In genomic region chr17:78925662-78926555, GRCh38 we compare ENCODE assay signal across 9 cellular contexts. TPM values are rescaled to one million over a fixed set of nuclear protein-coding genes. Genes with fewer than 3 reads are reported as not detected.
DNase-seq lines count a peak whose midpoint lies in the region; TF ChIP-seq lines count a peak whose summit lies in the region.
"Had no signal": no experiment of that assay in that cellular context is flagged by ENCODE, and none has a peak within 500 bp of the region (broad histone marks: within the 10 kb centered on the region; RNA-seq: fewer than 3 reads in every experiment).

No MANE protein-coding gene starts in this region.

- peak overlapping the region; percentile 89 for H3K9ac ChIP-seq in mesenchymal stem cell (ENCODE audit: low read length)

- H3K27ac ChIP-seq in ectodermal cell (ENCODE audit: insufficient read depth, low read depth, low read length, poor library complexity, severe bottlenecking) (peak overlapping the region; percentile 36), mesenchymal stem cell (ENCODE audit: low read length, poor library complexity, severe bottlenecking) (peak overlapping the region; percentile 53), thyroid gland (peak overlapping the region; percentile 67 to 94 (median 87))

- H2AFZ ChIP-seq in mesenchymal stem cell (ENCODE audit: low read depth, low read length): peak overlapping the region; percentile 90

- no peak overlapping the region for H3K27ac Mint-ChIP-seq in Calu3 (ENCODE audit: unreplicated experiment)

- peak in 1 of 2 donors; percentile 21 for TF ChIP-seq POLR2A in thyroid gland (IDR thresholded peaks at IDR 0.05)

- H4K8ac ChIP-seq in mesenchymal stem cell (ENCODE audit: low read length): peak overlapping the region; percentile 63

- peak overlapping the region; percentile 57 for H2BK5ac ChIP-seq in mesenchymal stem cell (ENCODE audit: low read depth, low read length, poor library complexity, severe bottlenecking)

- no peaks in the 10 kb centered on the region for H3K9me3 Mint-ChIP-seq in Calu3 (ENCODE audit: low read depth, unreplicated experiment)

- H3K36me3 Mint-ChIP-seq in Calu3 (ENCODE audit: insufficient read depth, unreplicated experiment): peaks cover 41% of the 10 kb centered on the region

- H3K4me1 ChIP-seq in ectodermal cell (ENCODE audit: control insufficient read depth, insufficient read depth, low read length) (peaks cover 11% of the 10 kb centered on the region), mesenchymal stem cell (ENCODE audit: control insufficient read depth, insufficient read depth, low read depth, low read length) (peaks cover 32% of the 10 kb centered on the region), thyroid gland (peaks cover 13 to 35% of the 10 kb centered on the region in 2 donors)

- no peaks in the 10 kb centered on the region for H3K79me1 ChIP-seq in mesenchymal stem cell (replicated peaks; ENCODE audit: low read length, poor library complexity, severe bottlenecking)

- H2BK12ac ChIP-seq in mesenchymal stem cell (ENCODE audit: low read length in 2 of 2): peak overlapping the region in 1 of 2 experiments; percentile 95

- H3K4me2 ChIP-seq in mesenchymal stem cell (ENCODE audit: low read length, poor library complexity, severe bottlenecking): peak overlapping the region; percentile 91

- peaks cover 13% of the 10 kb centered on the region for H3K27me3 Mint-ChIP-seq in Calu3 (ENCODE audit: unreplicated experiment)

- peak overlapping the region; percentile 49 to 66 for H3K4ac ChIP-seq in mesenchymal stem cell (ENCODE audit: low read depth in 1 of 2, low read length in 2 of 2)

- intact Hi-C loops in Calu3 (cut with micrococcal nuclease; ENCODE audit: unreplicated experiment): no loop called here
- intact Hi-C loops in thyroid gland (cut with DNase I): no loop called here

- H3K27me3 ChIP-seq in ectodermal cell (ENCODE audit: control insufficient read depth, insufficient read depth, low read length, poor library complexity, severe bottlenecking) (no peaks in the 10 kb centered on the region), mesenchymal stem cell (ENCODE audit: control insufficient read depth in 1 of 2, insufficient read depth in 1 of 2, low read length in 2 of 2) (no peaks in the 10 kb centered on the region), thyroid gland (no peaks in the 10 kb centered on the region)

- no peak for DNase-seq in Calu3
- DNase-seq in NCI-H226: peak; percentile 86
- peak; percentile 55 for DNase-seq in mesenchymal stem cell
- peak; percentile 49 to 56 for DNase-seq in thyroid gland
- no peak for DNase-seq in activated CD8-positive, alpha-beta memory T cell treated with anti-CD3 and anti-CD28 coated beads, Interleukin-2, amount 50 U/mL, for 4 hours
- DNase-seq in LoVo (ENCODE audit: low spot score): no peak
- no peak for DNase-seq in COR-L47 (lab: John Stamatoyannopoulos, UW)

- H2AK5ac ChIP-seq in mesenchymal stem cell (ENCODE audit: low read length, severe bottlenecking): peak overlapping the region; percentile 54

- H3K14ac ChIP-seq in mesenchymal stem cell (ENCODE audit: low read length in 2 of 2): peak overlapping the region in 1 of 2 experiments; percentile 96

- H3K4me3 ChIP-seq in ectodermal cell (ENCODE audit: insufficient read depth, low read depth, low read length) (peak overlapping the region; percentile 46), mesenchymal stem cell (ENCODE audit: insufficient read depth in 1 of 2, low read depth in 1 of 2, low read length in 2 of 2) (peak overlapping the region; percentile 75 to 77), thyroid gland (replicated peaks in 1 of 3) (peak overlapping the region in 1 of 3 donors; percentile 73)
- H3K4me3 ChIP-seq: K562 had no signal

- no peak for TF ChIP-seq CTCF in Calu3 (IDR thresholded peaks at IDR 0.05; ENCODE audit: unreplicated experiment)
- TF ChIP-seq CTCF in thyroid gland (IDR thresholded peaks at IDR 0.05): no peak

- peak overlapping the region; percentile 91 for H4K91ac ChIP-seq in mesenchymal stem cell (ENCODE audit: low read length)

- H3K23ac ChIP-seq in mesenchymal stem cell (ENCODE audit: low read length in 2 of 2): peak overlapping the region in 1 of 2 experiments; percentile 86

- peaks cover 37% of the 10 kb centered on the region for H3K4me1 Mint-ChIP-seq in Calu3 (ENCODE audit: low read depth, unreplicated experiment)

- peak overlapping the region; percentile 69 to 91 for H3K18ac ChIP-seq in mesenchymal stem cell (ENCODE audit: low read depth in 1 of 2, low read length in 2 of 2)

- peak overlapping the region; percentile 73 for H3K4me3 Mint-ChIP-seq in Calu3 (ENCODE audit: low read depth, unreplicated experiment)

- peak overlapping the region; percentile 50 for H2BK120ac ChIP-seq in mesenchymal stem cell (ENCODE audit: low read depth, low read length)

- H3K36me3 ChIP-seq in ectodermal cell (ENCODE audit: control insufficient read depth, insufficient read depth, low read length) (no peaks in the 10 kb centered on the region), mesenchymal stem cell (ENCODE audit: control insufficient read depth in 1 of 2, insufficient read depth in 2 of 2, low read depth in 1 of 2, low read length in 2 of 2) (peaks cover 6 to 8% of the 10 kb centered on the region in 2 experiments), thyroid gland (no peaks in the 10 kb centered on the region)

- CTCF ChIA-PET in Calu3 (lab: Charles Lee): interaction anchor here (0.6 kb wide), 1 partner anchor 630 kb away, joined by 3 read pairs; no protein-coding TSS in a partner anchor

- WGBS in ectodermal cell, 2 experiments: 36% methylated on average over 33 of the region's 33 CpGs
- WGBS in mesenchymal stem cell: 37% methylated on average over 33 of the region's 33 CpGs
- 46 to 55% methylated on average over 14 to 17 of the region's 33 CpGs for WGBS in thyroid gland, 2 donors

- H3K9me3 ChIP-seq in ectodermal cell (ENCODE audit: control insufficient read depth, low read length) (no peaks in the 10 kb centered on the region), mesenchymal stem cell (ENCODE audit: control insufficient read depth, low read length) (no peaks in the 10 kb centered on the region), thyroid gland (no peaks in the 10 kb centered on the region)

- H2BK15ac ChIP-seq in mesenchymal stem cell (ENCODE audit: low read depth, poor library complexity, severe bottlenecking): peak overlapping the region; percentile 15

- BruUV-seq in Calu3 (replicated peaks; lab: Mats Ljungman, UMichigan): no TSS peak

RNA-seq across cellular contexts. Expression of gene TIMP2, which starts 0.7 kb away (rescaled TPM):
- 246 and 262 TPM in 2 replicates for total RNA-seq in Calu3 (2022)
- 63.1 TPM for polyA plus RNA-seq in ectodermal cell (2013, experiment 1 of 4)
- polyA plus RNA-seq in ectodermal cell (2013, experiment 2 of 4): 66.5 TPM
- polyA plus RNA-seq in ectodermal cell (2013, experiment 3 of 4): 46.1 TPM
- polyA plus RNA-seq in ectodermal cell (2013, experiment 4 of 4): 50.0 TPM
- 391 TPM for polyA plus RNA-seq in mesenchymal stem cell (2013, experiment 1 of 2)
- 397 TPM for polyA plus RNA-seq in mesenchymal stem cell (2013, experiment 2 of 2)
- 100 to 1,000 TPM in 1 of 4 donors, 10 to 100 TPM in 3; 52.9 to 133 (median 82.2) TPM for total RNA-seq in thyroid gland
- polyA plus RNA-seq: K562 had no signal

RNA-seq across cellular contexts. Expression of gene CEP295NL, which starts 22.9 kb away (rescaled TPM):
- total RNA-seq in Calu3 (2022): 4.6 and 6.0 TPM in 2 replicates
- not detected for polyA plus RNA-seq in ectodermal cell (2013, experiment 1 of 4)
- polyA plus RNA-seq in ectodermal cell (2013, experiment 2 of 4): 0.78 TPM
- 0.16 TPM for polyA plus RNA-seq in ectodermal cell (2013, experiment 3 of 4)
- polyA plus RNA-seq in ectodermal cell (2013, experiment 4 of 4): 0.32 TPM
- polyA plus RNA-seq in mesenchymal stem cell (2013, experiment 1 of 2): 0.04 TPM
- polyA plus RNA-seq in mesenchymal stem cell (2013, experiment 2 of 2): 0.05 TPM
- 1 to 10 TPM in 3 of 4 donors, under 1 TPM in 1; 0.67 to 1.6 (median 1.4) TPM for total RNA-seq in thyroid gland
- total RNA-seq: K562 had no signal
- polyA plus RNA-seq: K562 had no signal

RNA-seq across cellular contexts. Expression of gene LGALS3BP, which starts 53.8 kb away (rescaled TPM):
- total RNA-seq in Calu3 (2022) (747 and 1,100 TPM in 2 replicates), thyroid gland (100 to 1,000 TPM; 193 to 443 (median 390) TPM)
- 78.3 TPM for polyA plus RNA-seq in ectodermal cell (2013, experiment 1 of 4)
- 89.7 TPM for polyA plus RNA-seq in ectodermal cell (2013, experiment 2 of 4)
- 64.0 TPM for polyA plus RNA-seq in ectodermal cell (2013, experiment 3 of 4)
- polyA plus RNA-seq in ectodermal cell (2013, experiment 4 of 4): 67.5 TPM
- 349 TPM for polyA plus RNA-seq in mesenchymal stem cell (2013, experiment 1 of 2)
- 351 TPM for polyA plus RNA-seq in mesenchymal stem cell (2013, experiment 2 of 2)

Comparison
In these comparisons a context has a peak if more than half of its experiments do, and no peak if none do; other contexts are left out.
1. DNase-seq: peak in NCI-H226 (single experiment), mesenchymal stem cell (single experiment) and thyroid gland (2 of 2); none in Calu3 (single experiment), activated CD8-positive, alpha-beta memory T cell treated with anti-CD3 and anti-CD28 coated beads, Interleukin-2, amount 50 U/mL, for 4 hours (single experiment), LoVo (single experiment) and COR-L47 (single experiment).
2. H3K27ac ChIP-seq: peak in every context shown above with its lines; median percentile 87 in thyroid gland; 53 in mesenchymal stem cell; 36 in ectodermal cell.